ENCODE assay signal across 20 cellular contexts in genomic region chr7:142892941-142893340, GRCh38. TPM values are rescaled to one million over a fixed set of nuclear protein-coding genes. Genes with fewer than 3 reads are reported as not detected.
DNase-seq lines count a peak whose midpoint lies in the region; ATAC-seq and TF ChIP-seq lines count a peak whose summit lies in the region.
"Had no signal": no experiment of that assay in that cellular context is flagged by ENCODE, and none has a peak within 500 bp of the region (broad histone marks: within the 10 kb centered on the region; RNA-seq: fewer than 3 reads in every experiment).

No MANE protein-coding gene starts in this region.

- in situ Hi-C loops in SK-MEL-5 (cut with HindIII; ENCODE audit: low pct_unique_long_range_greater_than_20kb, low sequenced_read_pairs): no loop called here

- H3K27me3 ChIP-seq in trophoblast cell (ENCODE audit: insufficient read depth, low read length): no peaks in the 10 kb centered on the region
- no peaks in the 10 kb centered on the region for H3K27me3 ChIP-seq in CD4-positive, alpha-beta T cell (ENCODE audit: control insufficient read depth, insufficient read depth, low read length)
- H3K27me3 ChIP-seq: BE2C had no signal

- H3K9ac ChIP-seq in trophoblast cell (ENCODE audit: low read length): no peak overlapping the region

- H4K91ac ChIP-seq in trophoblast cell (ENCODE audit: low read depth, low read length): no peak overlapping the region

- no peak overlapping the region for H2BK5ac ChIP-seq in trophoblast cell (ENCODE audit: low read depth, low read length, poor library complexity)

- no peak overlapping the region for H3K14ac ChIP-seq in trophoblast cell (ENCODE audit: low read length)

- no peak overlapping the region for H3K18ac ChIP-seq in trophoblast cell (ENCODE audit: low read length)

- H3K23ac ChIP-seq in trophoblast cell (ENCODE audit: low read length): no peak overlapping the region

- no peak overlapping the region for H2AFZ ChIP-seq in trophoblast cell (ENCODE audit: insufficient read depth, low read length, poor library complexity)
- H2AFZ ChIP-seq: GM23338 had no signal

- H3K4ac ChIP-seq in trophoblast cell (ENCODE audit: low read depth, low read length): no peak overlapping the region

- no peaks in the 10 kb centered on the region for H3K36me3 ChIP-seq in trophoblast cell (ENCODE audit: control insufficient read depth in 1 of 2, insufficient read depth in 2 of 2, low read length in 2 of 2)
- H3K36me3 ChIP-seq: BE2C had no signal

- no peak for TF ChIP-seq CTCF in CD4-positive, alpha-beta T cell (IDR thresholded peaks at IDR 0.05)

- no CpG with 5 or more reads among the region's 5 CpGs for WGBS in trophoblast cell (ENCODE audit: extremely low coverage, insufficient coverage, insufficient read length)

- H2AK5ac ChIP-seq in trophoblast cell (ENCODE audit: low read length): no peak overlapping the region

- no peak overlapping the region for H4K8ac ChIP-seq in trophoblast cell (ENCODE audit: low read depth, low read length)

- H3K4me1 ChIP-seq in trophoblast cell (ENCODE audit: control insufficient read depth in 1 of 2, insufficient read depth in 2 of 2, low read length in 2 of 2): peaks cover 2 to 9% of the 10 kb centered on the region in 2 experiments
- H3K4me1 ChIP-seq: BE2C had no signal

- no peaks in the 10 kb centered on the region for H3K79me2 ChIP-seq in trophoblast cell (ENCODE audit: control insufficient read depth, insufficient read depth, low read length, poor library complexity)

- H3K79me1 ChIP-seq in trophoblast cell (ENCODE audit: low read length): no peaks in the 10 kb centered on the region

- no peak overlapping the region for H4K12ac ChIP-seq in trophoblast cell (ENCODE audit: low read depth, low read length)

- peak; percentile 42 for DNase-seq in activated effector memory CD4-positive, alpha-beta T cell treated with anti-CD3 and anti-CD28 coated beads, Interleukin-2, amount 50 U/mL, for 16 hours
- DNase-seq in activated effector memory CD4-positive, alpha-beta T cell treated with Interleukin-2 at 50 U/mL for 16 hours: no peak
- DNase-seq in SK-MEL-5 (ENCODE audit: low read depth, low spot score): peak; percentile 40
- DNase-seq in ecto neural progenitor cell (ENCODE audit: low spot score): peak; percentile 27
- DNase-seq in trophoblast cell: no peak
- DNase-seq in CD4-positive, alpha-beta T cell: no peak
- DNase-seq in stimulated activated CD4-positive, alpha-beta T cell treated with anti-CD3 and anti-CD28 coated beads, Interleukin-12 subunit alpha, Interleukin-12 subunit beta, amount 100 ng/mL, for 4 hours: no peak
- DNase-seq in iPS-NIHi7 (ENCODE audit: extremely low spot score): no peak
- DNase-seq: ACHN; BE2C; C1 segment of cervical spinal cord; CD4-positive, alpha-beta memory T cell; DMS153; DMS79; GF-D8; HFFc6; IMR-90 had no signal

- no peak overlapping the region for H3K4me2 ChIP-seq in trophoblast cell (ENCODE audit: low read length)
- H3K4me2 ChIP-seq: GM23338 had no signal

- no peak overlapping the region for H3K4me3 Mint-ChIP-seq in CD4-positive, alpha-beta T cell
- H3K4me3 Mint-ChIP-seq: CD4-positive, alpha-beta memory T cell; GM23338; HFFc6 had no signal

- H3K4me1 Mint-ChIP-seq in CD4-positive, alpha-beta T cell (ENCODE audit: low read depth): no peaks in the 10 kb centered on the region

- no peak overlapping the region for H3K4me3 ChIP-seq in trophoblast cell (ENCODE audit: low read depth, low read length)
- H3K4me3 ChIP-seq: GM23338 had no signal

- no peaks in the 10 kb centered on the region for H3K36me3 Mint-ChIP-seq in CD4-positive, alpha-beta T cell (ENCODE audit: low read depth)
- H3K36me3 Mint-ChIP-seq: CD4-positive, alpha-beta memory T cell had no signal

- no peak for ATAC-seq in CD4-positive, alpha-beta T cell (ENCODE audit: poor library complexity)
- ATAC-seq: GM23338, HCT116 had no signal

- H2BK120ac ChIP-seq in trophoblast cell (ENCODE audit: insufficient read depth, low read length, poor library complexity): no peak overlapping the region

- H2BK12ac ChIP-seq in trophoblast cell (ENCODE audit: low read length): peak overlapping the region; percentile 21

- CTCF ChIA-PET in CD4-positive, alpha-beta T cell (lab: Charles Lee): no interaction called here

- POLR2A ChIA-PET in CD4-positive, alpha-beta T cell (lab: Charles Lee): no interaction called here

- no peak overlapping the region for H3K27ac ChIP-seq in trophoblast cell (ENCODE audit: low read depth, low read length)
- H3K27ac ChIP-seq in CD4-positive, alpha-beta T cell (ENCODE audit: low read depth, low read length): no peak overlapping the region

- peaks cover 7% of the 10 kb centered on the region for H3K9me3 ChIP-seq in trophoblast cell (ENCODE audit: insufficient read depth, low read depth, low read length)
- H3K9me3 ChIP-seq in CD4-positive, alpha-beta T cell (ENCODE audit: control insufficient read depth, low read length): no peaks in the 10 kb centered on the region
- H3K9me3 ChIP-seq: BE2C had no signal

- H3K27me3 Mint-ChIP-seq in CD4-positive, alpha-beta T cell: peaks cover 5% of the 10 kb centered on the region

- intact Hi-C loops in CD4-positive, alpha-beta T cell (cut with DNase I, micrococcal nuclease): no loop called here

- H3K27ac Mint-ChIP-seq in CD4-positive, alpha-beta T cell: no peak overlapping the region
- H3K27ac Mint-ChIP-seq: CD4-positive, alpha-beta memory T cell; GM23338; HFFc6 had no signal

- no peaks in the 10 kb centered on the region for H3K9me3 Mint-ChIP-seq in CD4-positive, alpha-beta T cell

RNA-seq across cellular contexts. Expression of gene TRPV6, which starts 7.4 kb away (rescaled TPM):
- total RNA-seq in SK-MEL-5 (2014; rRNA removed; shearing (Covaris generic)): 0.11 TPM in 1 of 2 replicates, not detected in the other
- polyA plus RNA-seq in SK-MEL-5 (2015; cell fraction: cytosol; rRNA removed): 0.04 and 0.06 TPM in 2 replicates
- polyA plus RNA-seq in SK-MEL-5 (2015; cell fraction: nucleus; rRNA removed): 2.0 and 3.9 TPM in 2 replicates
- 1.2 and 1.3 TPM in 2 replicates for polyA plus RNA-seq in trophoblast cell (2013)
- not detected for total RNA-seq in CD4-positive, alpha-beta T cell
- total RNA-seq: CD4-positive, alpha-beta memory T cell; Daoy; HFFc6; IMR-90 had no signal

RNA-seq across cellular contexts. Expression of gene EPHB6, which starts 38.1 kb away (rescaled TPM):
- 0.48 and 0.59 TPM in 2 replicates for total RNA-seq in SK-MEL-5 (2014; rRNA removed; shearing (Covaris generic))
- polyA plus RNA-seq in SK-MEL-5 (2015; cell fraction: cytosol; rRNA removed): 1.4 and 2.9 TPM in 2 replicates
- 2.0 and 11.1 TPM in 2 replicates for polyA plus RNA-seq in SK-MEL-5 (2015; cell fraction: nucleus; rRNA removed)
- polyA plus RNA-seq in trophoblast cell (2013): 21.5 and 25.0 TPM in 2 replicates
- total RNA-seq in CD4-positive, alpha-beta T cell: 10 to 100 TPM; 50.7 to 55.8 TPM

RNA-seq across cellular contexts. Expression of gene TRPV5, which starts 40.6 kb away (rescaled TPM):
- not detected in 2 replicates for total RNA-seq in SK-MEL-5 (2014; rRNA removed; shearing (Covaris generic))
- polyA plus RNA-seq in SK-MEL-5 (2015; cell fraction: cytosol; rRNA removed): not detected in 2 replicates
- polyA plus RNA-seq in SK-MEL-5 (2015; cell fraction: nucleus; rRNA removed): 1.0 TPM in 1 of 2 replicates, not detected in the other
- polyA plus RNA-seq in trophoblast cell (2013): 0.03 TPM in 1 of 2 replicates, not detected in the other
- not detected for total RNA-seq in CD4-positive, alpha-beta T cell
- total RNA-seq: CD4-positive, alpha-beta memory T cell; GM23338; HFFc6; IMR-90 had no signal
- polyA plus RNA-seq: CD4-positive, alpha-beta memory T cell; GM23338; IMR-90 had no signal

RNA-seq across cellular contexts. Expression of gene LLCFC1, which starts 46.3 kb away (rescaled TPM):
- total RNA-seq in SK-MEL-5 (2014; rRNA removed; shearing (Covaris generic)): not detected in 2 replicates
- polyA plus RNA-seq in SK-MEL-5 (2015; cell fraction: cytosol; rRNA removed): not detected in 2 replicates
- polyA plus RNA-seq in SK-MEL-5 (2015; cell fraction: nucleus; rRNA removed): not detected in 2 replicates
- polyA plus RNA-seq in trophoblast cell (2013): not detected in 2 replicates
- total RNA-seq in CD4-positive, alpha-beta T cell: not detected
- total RNA-seq: CD4-positive, alpha-beta memory T cell; Daoy; GM23338; HFFc6; IMR-90 had no signal
- polyA plus RNA-seq: CD4-positive, alpha-beta memory T cell; GM23338; IMR-90 had no signal

Comparison
In these comparisons a context has a peak if more than half of its experiments do, and no peak if none do; other contexts are left out.
1. DNase-seq: peak in activated effector memory CD4-positive, alpha-beta T cell treated with anti-CD3 and anti-CD28 coated beads, Interleukin-2, amount 50 U/mL, for 16 hours (single experiment), SK-MEL-5 (single experiment) and ecto neural progenitor cell (single experiment); none in activated effector memory CD4-positive, alpha-beta T cell treated with Interleukin-2 at 50 U/mL for 16 hours (single experiment), trophoblast cell (0 of 2), CD4-positive, alpha-beta T cell (0 of 10), stimulated activated CD4-positive, alpha-beta T cell treated with anti-CD3 and anti-CD28 coated beads, Interleukin-12 subunit alpha, Interleukin-12 subunit beta, amount 100 ng/mL, for 4 hours (single experiment) and iPS-NIHi7 (single experiment).
2. RNA of gene EPHB6, which starts 38.1 kb away (total RNA-seq): 50.7 to 55.8 TPM in CD4-positive, alpha-beta T cell; 0.48 to 0.59 TPM in SK-MEL-5; every median in the first group is over 10 times any median in the second.